In genomic region chr3:22451501-22451900, GRCh38 we compare ENCODE assay signal across 22 cellular contexts.
A peak's percentile ranks its signal among the peaks of the same experiment; 100 is the strongest.
DNase-seq lines count a peak whose midpoint lies in the region; ATAC-seq and TF ChIP-seq lines count a peak whose summit lies in the region.
"Had no signal": no experiment of that assay in that cellular context is flagged by ENCODE, and none has a peak within 500 bp of the region (broad histone marks: within the 10 kb centered on the region; RNA-seq: fewer than 3 reads in every experiment).

No MANE protein-coding gene starts in this region.

- H3K9me3 ChIP-seq in right atrium auricular region (no peaks in the 10 kb centered on the region), Loucy (ENCODE audit: insufficient read depth, low read depth, low read length) (no peaks in the 10 kb centered on the region; the same call in 1 of the 2 replicates), neural progenitor cell (ENCODE audit: low read depth) (no peaks in the 10 kb centered on the region)
- H3K9me3 ChIP-seq: BLaER1 treated with 17β-estradiol and CSF1 and Interleukin-3, amounts not matched to agents 10 nM and 100 nM; HAP-1 had no signal

- peaks cover 11% of the 10 kb centered on the region for H3F3A ChIP-seq in Loucy (ENCODE audit: low read depth)
- H3F3A ChIP-seq in neural progenitor cell (ENCODE audit: low read depth): no peaks in the 10 kb centered on the region

- DNase-seq in Right ventricle myocardium inferior (ENCODE audit: missing footprints) (no peak), right atrium auricular region (ENCODE audit: low spot score) (no peak), cerebellar cortex (ENCODE audit: low spot score) (peak; percentile 61), neural progenitor cell (ENCODE audit: low spot score) (no peak), NCI-H1092 (lab: John Stamatoyannopoulos, UW) (no peak), NOMO-1 treated with dmso at 0.1 percent for 144 hours (lab: John Stamatoyannopoulos, UW; ENCODE audit: unreplicated experiment) (no peak)
- DNase-seq: 8988T; CD4-positive, alpha-beta memory T cell; DMS53; MM.1S; NCI-H1048; NCI-H1436; NCI-H187 treated with DMSO at 0.1 percent for 48 hours; NCI-H2107; NCI-H2227 treated with DMSO at 0.1 percent for 48 hours; NCI-H526 had no signal

- H2AFZ ChIP-seq in Loucy (ENCODE audit: low read length) (no peak overlapping the region), neural progenitor cell (replicated peaks) (peak overlapping the region; percentile 17)
- H2AFZ ChIP-seq: GM23248 had no signal

- H4K20me1 ChIP-seq in Loucy (ENCODE audit: insufficient read depth, low read length, poor library complexity, severe bottlenecking) (no peaks in the 10 kb centered on the region), neural progenitor cell (ENCODE audit: low read depth) (no peaks in the 10 kb centered on the region)
- H4K20me1 ChIP-seq: BLaER1 treated with 17β-estradiol and CSF1 and Interleukin-3, amounts not matched to agents 10 nM and 100 nM had no signal

- H3K4me3 ChIP-seq in right atrium auricular region (no peak overlapping the region), Loucy (ENCODE audit: low read length, poor library complexity, severe bottlenecking) (peak overlapping the region; percentile 44), neural progenitor cell (no peak overlapping the region)
- H3K4me3 ChIP-seq: BLaER1 treated with 17β-estradiol and CSF1 and Interleukin-3, amounts not matched to agents 10 nM and 100 nM; GM23248; HAP-1; SK-N-MC had no signal

- H3K36me3 ChIP-seq in right atrium auricular region: no peaks in the 10 kb centered on the region
- no peaks in the 10 kb centered on the region for H3K36me3 ChIP-seq in Loucy (ENCODE audit: insufficient read depth, low read length)
- H3K36me3 ChIP-seq in neural progenitor cell: no peaks in the 10 kb centered on the region
- H3K36me3 ChIP-seq: BLaER1 treated with 17β-estradiol and CSF1 and Interleukin-3, amounts not matched to agents 10 nM and 100 nM; HAP-1 had no signal

- H3K4me1 Mint-ChIP-seq in neural progenitor cell: no peaks in the 10 kb centered on the region
- H3K4me1 Mint-ChIP-seq: CD4-positive, alpha-beta memory T cell had no signal

- H3K4me1 ChIP-seq in right atrium auricular region: no peaks in the 10 kb centered on the region
- peaks cover 50% of the 10 kb centered on the region for H3K4me1 ChIP-seq in Loucy (ENCODE audit: insufficient read depth, low read length, poor library complexity, severe bottlenecking)
- no peaks in the 10 kb centered on the region for H3K4me1 ChIP-seq in neural progenitor cell
- H3K4me1 ChIP-seq: BLaER1 treated with 17β-estradiol and CSF1 and Interleukin-3, amounts not matched to agents 10 nM and 100 nM; HAP-1 had no signal

- ATAC-seq in Right ventricle myocardium inferior (peak; percentile 16), GM19455 (IDR thresholded peaks at IDR 0.05; ENCODE audit: unreplicated experiment) (no peak)

- H3K79me2 ChIP-seq in Loucy (ENCODE audit: insufficient read depth, low read length): no peaks in the 10 kb centered on the region
- H3K79me2 ChIP-seq in neural progenitor cell (ENCODE audit: low read depth): no peaks in the 10 kb centered on the region

- H3K9me2 ChIP-seq in Loucy (replicated peaks; ENCODE audit: low read depth, low read length): no peaks in the 10 kb centered on the region

- no peaks in the 10 kb centered on the region for H3K27me3 ChIP-seq in right atrium auricular region
- no peaks in the 10 kb centered on the region for H3K27me3 ChIP-seq in Loucy (ENCODE audit: insufficient read depth, low read length, poor library complexity, severe bottlenecking)
- H3K27me3 ChIP-seq in neural progenitor cell: no peaks in the 10 kb centered on the region
- H3K27me3 ChIP-seq: BLaER1 treated with 17β-estradiol and CSF1 and Interleukin-3, amounts not matched to agents 10 nM and 100 nM had no signal

- H3K36me3 Mint-ChIP-seq in neural progenitor cell: no peaks in the 10 kb centered on the region
- H3K36me3 Mint-ChIP-seq: CD4-positive, alpha-beta memory T cell had no signal

- H3K4me3 Mint-ChIP-seq in neural progenitor cell: no peak overlapping the region
- H3K4me3 Mint-ChIP-seq: CD4-positive, alpha-beta memory T cell had no signal

- no peaks in the 10 kb centered on the region for H3K27me3 Mint-ChIP-seq in neural progenitor cell (ENCODE audit: insufficient read depth, low read depth)
- H3K27me3 Mint-ChIP-seq: CD4-positive, alpha-beta memory T cell had no signal

- intact Hi-C loops in Right ventricle myocardium inferior (cut with DNase I): no loop called here

- H3K27ac ChIP-seq in right atrium auricular region (no peak overlapping the region), neural progenitor cell (no peak overlapping the region)
- H3K27ac ChIP-seq: BLaER1 treated with 17β-estradiol and CSF1 and Interleukin-3, amounts not matched to agents 10 nM and 100 nM; GM23248; SK-N-MC had no signal

- TF ChIP-seq CTCF in right atrium auricular region (IDR thresholded peaks at IDR 0.05) (no peak), Loucy (conservative IDR thresholded peaks at IDR 0.05; ENCODE audit: low read length) (no peak), neural progenitor cell (IDR thresholded peaks at IDR 0.05) (no peak)

- H3K9me3 Mint-ChIP-seq in neural progenitor cell: no peaks in the 10 kb centered on the region

- H3K9ac ChIP-seq in Loucy (ENCODE audit: low read depth, low read length, poor library complexity, severe bottlenecking) (peak overlapping the region; percentile 59), neural progenitor cell (no peak overlapping the region)
- H3K9ac ChIP-seq: BLaER1 treated with 17β-estradiol and CSF1 and Interleukin-3, amounts not matched to agents 10 nM and 100 nM; GM23248 had no signal

- H3K4me2 ChIP-seq in Loucy (ENCODE audit: low read depth, low read length, poor library complexity, severe bottlenecking): peak overlapping the region; percentile 66
- no peak overlapping the region for H3K4me2 ChIP-seq in neural progenitor cell
- H3K4me2 ChIP-seq: BLaER1 treated with 17β-estradiol and CSF1 and Interleukin-3, amounts not matched to agents 10 nM and 100 nM had no signal

- no peak overlapping the region for H3K27ac Mint-ChIP-seq in neural progenitor cell
- H3K27ac Mint-ChIP-seq: CD4-positive, alpha-beta memory T cell had no signal
